In genomic region chr16:67185003-67185865, GRCh38 we compare ENCODE assay signal across 8 cellular contexts. TPM values are rescaled to one million over a fixed set of nuclear protein-coding genes. Genes with fewer than 3 reads are reported as not detected.
DNase-seq lines count a peak whose midpoint lies in the region; ATAC-seq and TF ChIP-seq lines count a peak whose summit lies in the region.

No MANE protein-coding gene starts in this region.

- H3K27ac ChIP-seq in adrenal gland = peak overlapping the region in 2 of 5 donors; percentile 99
- H3K27ac ChIP-seq in left ventricle myocardium inferior (replicated peaks) = peak overlapping the region; percentile 97
- no peak overlapping the region for H3K27ac ChIP-seq in psoas muscle
- no peak overlapping the region for H3K27ac ChIP-seq in upper lobe of right lung

- no peaks in the 10 kb centered on the region for H3K27me3 ChIP-seq in adrenal gland
- H3K27me3 ChIP-seq in left ventricle myocardium inferior (ENCODE audit: low read depth) = no peaks in the 10 kb centered on the region
- H3K27me3 ChIP-seq in psoas muscle (ENCODE audit: insufficient read depth in 3 of 3, low read length in 2 of 3) = no peaks in the 10 kb centered on the region
- H3K27me3 ChIP-seq in upper lobe of right lung = no peaks in the 10 kb centered on the region

- POLR2A ChIA-PET in GM10248 (lab: Yijun Ruan, JAX) = no interaction called here
- POLR2A ChIA-PET in T-cell (lab: Charles Lee) = no interaction called here

- no peaks in the 10 kb centered on the region for H3K36me3 Mint-ChIP-seq in T-cell

- H3K27me3 Mint-ChIP-seq in T-cell = peaks cover 0 to 6% of the 10 kb centered on the region in 2 donors

- peak overlapping the region; percentile 66 to 77 for H3K27ac Mint-ChIP-seq in T-cell

- H3K4me1 ChIP-seq in adrenal gland (replicated peaks in 1 of 2) (peaks cover 29 to 49% of the 10 kb centered on the region in 2 donors), left ventricle myocardium inferior (peaks cover 33% of the 10 kb centered on the region), psoas muscle (peaks cover 29% of the 10 kb centered on the region), upper lobe of right lung (peaks cover 22% of the 10 kb centered on the region)

- TF ChIP-seq CTCF in GM10248 (IDR thresholded peaks at IDR 0.05; ENCODE audit: control extremely low read depth, extremely low read depth, low read depth, missing control alignments) (peak; percentile 96), adrenal gland (IDR thresholded peaks at IDR 0.05) (peak; percentile 62 to 90 (median 83)), left ventricle myocardium inferior (IDR thresholded peaks at IDR 0.05; ENCODE audit: borderline replicate concordance) (peak; percentile 92), psoas muscle (IDR thresholded peaks at IDR 0.05) (peak; percentile 87), upper lobe of right lung (IDR thresholded peaks at IDR 0.05) (peak; percentile 85)

- ATAC-seq in T-cell (replicated peaks in 1 of 4) (peak in 3 of 4 experiments; percentile 14 to 22 (median 22)), psoas muscle (peak; percentile 54 to 70 (median 63)), upper lobe of right lung (peak; percentile 74), GM21825 (IDR thresholded peaks at IDR 0.05; ENCODE audit: unreplicated experiment) (no peak)

- H3K36me3 ChIP-seq in adrenal gland (replicated peaks in 1 of 2) = no peaks in the 10 kb centered on the region
- no peaks in the 10 kb centered on the region for H3K36me3 ChIP-seq in left ventricle myocardium inferior
- H3K36me3 ChIP-seq in psoas muscle (ENCODE audit: insufficient read depth in 1 of 2, low read depth in 1 of 2) = no peaks in the 10 kb centered on the region
- no peaks in the 10 kb centered on the region for H3K36me3 ChIP-seq in upper lobe of right lung

- intact Hi-C loops in adrenal gland (cut with DNase I) = no loop called here
- intact Hi-C loops in left ventricle myocardium inferior (cut with micrococcal nuclease) = no loop called here
- intact Hi-C loops in psoas muscle (cut with DNase I) = loop anchor here in 1 of 2 donors (1.0 kb wide), 1 partner anchor 208 kb away; no protein-coding TSS in a partner anchor
- intact Hi-C loops in upper lobe of right lung (cut with DNase I) = no loop called here

- DNase-seq in GM10248 (ENCODE audit: extremely low spot score) (peak; percentile 81), LoVo (ENCODE audit: low spot score) (peak; percentile 76), T-cell (peak; percentile 48 to 88 (median 76)), adrenal gland (peak; percentile 90 to 97 (median 95)), left ventricle myocardium inferior (peak; percentile 93), psoas muscle (peak; percentile 94 to 97), upper lobe of right lung (peak; percentile 96)

- CTCF ChIA-PET in GM10248 (lab: Yijun Ruan, JAX) = interaction anchor here (0.6 to 4.3 kb wide), 44 partner anchors 9 to 362 kb away, joined by 3 to 45 read pairs (median 5); partner anchors contain the start of genes B3GNT9, FHOD1, HSF4 and NOL3
- CTCF ChIA-PET in T-cell (lab: Charles Lee) = interaction anchor here (0.6 to 1.6 kb wide), 6 partner anchors 10 to 693 kb away, joined by 3 to 10 read pairs (median 5); partner anchors contain the start of genes FBXL8 (in 1 of the 2) and TRADD (in 1 of the 2)

- no peaks in the 10 kb centered on the region for H3K9me3 Mint-ChIP-seq in T-cell

- H3K4me3 ChIP-seq in adrenal gland = peak overlapping the region in 1 of 4 donors; percentile 74
- H3K4me3 ChIP-seq in left ventricle myocardium inferior = peak overlapping the region; percentile 75
- H3K4me3 ChIP-seq in psoas muscle = peak overlapping the region; percentile 95
- H3K4me3 ChIP-seq in upper lobe of right lung = peak overlapping the region; percentile 79

- H3K9me3 ChIP-seq in adrenal gland (replicated peaks in 1 of 3) = no peaks in the 10 kb centered on the region
- no peaks in the 10 kb centered on the region for H3K9me3 ChIP-seq in left ventricle myocardium inferior (replicated peaks)
- H3K9me3 ChIP-seq in psoas muscle = no peaks in the 10 kb centered on the region
- H3K9me3 ChIP-seq in upper lobe of right lung = no peaks in the 10 kb centered on the region

- TF ChIP-seq POLR2A in adrenal gland (IDR thresholded peaks at IDR 0.05) = peak in 1 of 2 donors; percentile 28

- peaks cover 11 to 15% (median 14%) of the 10 kb centered on the region in 3 donors for H3K4me1 Mint-ChIP-seq in T-cell

- WGBS in adrenal gland, 4 donors = 12 to 16% (median 15%) methylated on average over 26 to 52 of the region's 52 CpGs
- 11 to 13% (median 12%) methylated on average over 50 to 52 of the region's 52 CpGs for WGBS in psoas muscle, 3 donors

- H3K4me3 Mint-ChIP-seq in T-cell = peak overlapping the region in 1 of 3 donors; percentile 82

RNA-seq across cellular contexts. Expression of gene MATCAP1, which starts 1.5 kb away (rescaled TPM):
- total RNA-seq in T-cell (10 to 100 TPM; 11.3 to 16.5 (median 14.8) TPM), adrenal gland (100 to 1,000 TPM in 1 of 8 donors, 10 to 100 TPM in 7; 17.1 to 107 (median 49.8) TPM), left ventricle myocardium inferior (14.2 TPM), psoas muscle (1 to 10 TPM; 5.9 to 8.0 (median 6.6) TPM), upper lobe of right lung (28.4 TPM)
- polyA plus RNA-seq in adrenal gland (100 to 1,000 TPM in 2 of 3 donors, 10 to 100 TPM in 1; 12.6 to 237 (median 112) TPM), psoas muscle (1 to 10 TPM; 4.2 to 9.7 (median 4.5) TPM)

RNA-seq across cellular contexts. Expression of gene EXOC3L1, which starts 4.7 kb away (rescaled TPM):
- total RNA-seq in T-cell (under 1 TPM in 1 of 5 donors, not detected in 4; 0.25 TPM), adrenal gland (10 to 100 TPM in 5 of 8 donors, 1 to 10 TPM in 3; 3.2 to 27.2 (median 11.8) TPM), left ventricle myocardium inferior (3.9 TPM), psoas muscle (1 to 10 TPM in 3 of 4 donors, under 1 TPM in 1; 0.91 to 1.9 (median 1.2) TPM), upper lobe of right lung (17.1 TPM)
- polyA plus RNA-seq in adrenal gland (10 to 100 TPM in 2 of 3 donors, under 1 TPM in 1; 0.71 to 26.7 (median 19.9) TPM), psoas muscle (1 to 10 TPM in 1 of 3 donors, under 1 TPM in 2; 0.84 to 3.4 (median 0.97) TPM)

RNA-seq across cellular contexts. Expression of gene E2F4, which starts 6.7 kb away (rescaled TPM):
- 10 to 100 TPM; 59.4 to 97.1 (median 83.1) TPM for total RNA-seq in T-cell
- total RNA-seq in adrenal gland = 100 to 1,000 TPM in 1 of 8 donors, 10 to 100 TPM in 7; 48.2 to 122 (median 70.4) TPM
- polyA plus RNA-seq in adrenal gland = 10 to 100 TPM; 44.4 to 81.0 (median 77.3) TPM
- total RNA-seq in left ventricle myocardium inferior = 35.9 TPM
- total RNA-seq in psoas muscle = 10 to 100 TPM; 22.6 to 56.2 (median 45.9) TPM
- 100 to 1,000 TPM in 1 of 3 donors, 10 to 100 TPM in 2; 45.0 to 106 (median 67.3) TPM for polyA plus RNA-seq in psoas muscle
- total RNA-seq in upper lobe of right lung = 68.2 TPM

RNA-seq across cellular contexts. Expression of gene ELMO3, which starts 13.7 kb away (rescaled TPM):
- total RNA-seq in T-cell (10 to 100 TPM in 1 of 5 donors, 1 to 10 TPM in 4; 3.8 to 11.7 (median 8.8) TPM), adrenal gland (1 to 10 TPM in 7 of 8 donors, under 1 TPM in 1; 0.66 to 5.4 (median 1.8) TPM), left ventricle myocardium inferior (0.80 TPM), psoas muscle (under 1 TPM; 0.26 to 0.79 (median 0.42) TPM), upper lobe of right lung (17.5 TPM)
- polyA plus RNA-seq in adrenal gland (1 to 10 TPM in 2 of 3 donors, under 1 TPM in 1; 0.18 to 7.0 (median 4.6) TPM), psoas muscle (under 1 TPM; 0.35 to 0.82 (median 0.53) TPM)

RNA-seq across cellular contexts. Expression of gene NOL3, which starts 14.9 kb away (rescaled TPM):
- total RNA-seq in T-cell (1 to 10 TPM; 2.1 to 8.0 (median 5.2) TPM), adrenal gland (100 to 1,000 TPM in 5 of 8 donors, 10 to 100 TPM in 3; 43.1 to 162 (median 110) TPM), left ventricle myocardium inferior (110 TPM), psoas muscle (100 to 1,000 TPM in 2 of 4 donors, 10 to 100 TPM in 2; 53.6 to 114 (median 88.0) TPM), upper lobe of right lung (59.7 TPM)
- polyA plus RNA-seq in adrenal gland (100 to 1,000 TPM in 2 of 3 donors, 10 to 100 TPM in 1; 58.3 to 168 (median 150) TPM), psoas muscle (100 to 1,000 TPM in 1 of 3 donors, 10 to 100 TPM in 2; 90.6 to 133 (median 93.9) TPM)
